In genomic region chr10:115665549-115665948, GRCh38 we compare ENCODE assay signal across 21 cellular contexts.
"Had no signal": no experiment of that assay in that cellular context is flagged by ENCODE, and none has a peak within 500 bp of the region (broad histone marks: within the 10 kb centered on the region; RNA-seq: fewer than 3 reads in every experiment).

No MANE protein-coding gene starts in this region.

- H3K36me3 ChIP-seq: esophagus squamous epithelium, prostate gland, upper lobe of left lung had no signal

- ATAC-seq: activated CD8-positive, alpha-beta T cell treated with anti-CD3 and anti-CD28 coated beads for 36 hours; activated naive CD8-positive, alpha-beta T cell treated with anti-CD3 and anti-CD28 coated beads, Interleukin-2, amount 50 U/mL, for 24 hours; left ventricle myocardium superior; right cardiac atrium; stimulated activated memory B cell treated with anti-CD40 and anti-IgM and Interleukin-4, amounts not matched to agents 10 μg/mL and 1 μg/mL and 100 μg/mL, for 72 hours; WTC11 had no signal

- DNase-seq: activated CD4-positive, alpha-beta T cell treated with anti-CD3 and anti-CD28 coated beads for 4 hours; activated CD8-positive, alpha-beta T cell treated with anti-CD3 and anti-CD28 coated beads for 36 hours; activated naive CD4-positive, alpha-beta T cell treated with anti-CD3 and anti-CD28 coated beads, Interleukin-2, amount 10 ng/mL, durations not matched to agents 7 days and 5 days; activated naive CD8-positive, alpha-beta T cell treated with anti-CD3 and anti-CD28 coated beads, Interleukin-2, amount 50 U/mL, for 24 hours; activated T-cell treated with anti-CD3 and anti-CD28 coated beads, Interleukin-2, amount 50 U/mL, for 24 hours; aorta; cerebellar nuclear complex; effector CD8-positive, alpha-beta T cell; esophagus squamous epithelium; foreskin melanocyte; left ventricle myocardium superior; right cardiac atrium; stimulated activated CD4-positive, alpha-beta T cell treated with anti-CD3 and anti-CD28 coated beads, Interleukin-4, amount 100 ng/mL, for 4 hours; testis; upper lobe of left lung had no signal

- H3K4me3 Mint-ChIP-seq: activated CD8-positive, alpha-beta T cell treated with anti-CD3 and anti-CD28 coated beads for 36 hours; activated naive CD4-positive, alpha-beta T cell treated with anti-CD3 and anti-CD28 coated beads, Interleukin-2, amount 10 ng/mL, durations not matched to agents 7 days and 5 days; activated naive CD8-positive, alpha-beta T cell treated with anti-CD3 and anti-CD28 coated beads, Interleukin-2, amount 50 U/mL, for 24 hours; activated T-cell treated with anti-CD3 and anti-CD28 coated beads, Interleukin-2, amount 50 U/mL, for 24 hours; stimulated activated memory B cell treated with anti-CD40 and anti-IgM and Interleukin-4, amounts not matched to agents 10 μg/mL and 1 μg/mL and 100 μg/mL, for 72 hours; WTC11 had no signal

- H3K4me2 ChIP-seq: smooth muscle cell had no signal

- H3K27me3 Mint-ChIP-seq: activated CD8-positive, alpha-beta T cell treated with anti-CD3 and anti-CD28 coated beads for 36 hours; activated naive CD4-positive, alpha-beta T cell treated with anti-CD3 and anti-CD28 coated beads, Interleukin-2, amount 10 ng/mL, durations not matched to agents 7 days and 5 days; activated naive CD8-positive, alpha-beta T cell treated with anti-CD3 and anti-CD28 coated beads, Interleukin-2, amount 50 U/mL, for 24 hours; activated T-cell treated with anti-CD3 and anti-CD28 coated beads, Interleukin-2, amount 50 U/mL, for 24 hours; stimulated activated memory B cell treated with anti-CD40 and anti-IgM and Interleukin-4, amounts not matched to agents 10 μg/mL and 1 μg/mL and 100 μg/mL, for 72 hours had no signal

- H3K27ac Mint-ChIP-seq: activated CD8-positive, alpha-beta T cell treated with anti-CD3 and anti-CD28 coated beads for 36 hours; activated naive CD4-positive, alpha-beta T cell treated with anti-CD3 and anti-CD28 coated beads, Interleukin-2, amount 10 ng/mL, durations not matched to agents 7 days and 5 days; activated naive CD8-positive, alpha-beta T cell treated with anti-CD3 and anti-CD28 coated beads, Interleukin-2, amount 50 U/mL, for 24 hours; activated T-cell treated with anti-CD3 and anti-CD28 coated beads, Interleukin-2, amount 50 U/mL, for 24 hours; activated T-helper 2 cell treated with anti-CD3 and anti-CD28 coated beads, Interferon-gamma antibody, Interleukin-2, Interleukin-4, amounts not matched to agents 10 μg/mL and 5 μg/mL and 100 μg/mL, durations not matched to agents 14 hours and 24 hours and 36 hours; stimulated activated memory B cell treated with anti-CD40 and anti-IgM and Interleukin-4, amounts not matched to agents 10 μg/mL and 1 μg/mL and 100 μg/mL, for 72 hours; WTC11 had no signal

- H3K36me3 Mint-ChIP-seq: activated naive CD4-positive, alpha-beta T cell treated with anti-CD3 and anti-CD28 coated beads, Interleukin-2, amount 10 ng/mL, durations not matched to agents 7 days and 5 days; stimulated activated memory B cell treated with anti-CD40 and anti-IgM and Interleukin-4, amounts not matched to agents 10 μg/mL and 1 μg/mL and 100 μg/mL, for 72 hours; WTC11 had no signal

- H3K4me3 ChIP-seq: esophagus squamous epithelium, prostate gland, smooth muscle cell, testis, upper lobe of left lung had no signal

- FAIRE-seq: endothelial cell of umbilical vein had no signal

- H3K4me1 Mint-ChIP-seq: activated naive CD4-positive, alpha-beta T cell treated with anti-CD3 and anti-CD28 coated beads, Interleukin-2, amount 10 ng/mL, durations not matched to agents 7 days and 5 days; activated naive CD8-positive, alpha-beta T cell treated with anti-CD3 and anti-CD28 coated beads, Interleukin-2, amount 50 U/mL, for 24 hours; stimulated activated memory B cell treated with anti-CD40 and anti-IgM and Interleukin-4, amounts not matched to agents 10 μg/mL and 1 μg/mL and 100 μg/mL, for 72 hours; WTC11 had no signal

- H3K27me3 ChIP-seq: esophagus squamous epithelium, testis, upper lobe of left lung had no signal

- H3K4me1 ChIP-seq: esophagus squamous epithelium, prostate gland, testis, upper lobe of left lung had no signal

- H3K9me3 ChIP-seq: esophagus squamous epithelium, prostate gland, testis, upper lobe of left lung had no signal

- H3K27ac ChIP-seq: esophagus squamous epithelium, prostate gland, testis, upper lobe of left lung had no signal

- H3K9me3 Mint-ChIP-seq: activated CD8-positive, alpha-beta T cell treated with anti-CD3 and anti-CD28 coated beads for 36 hours; activated naive CD8-positive, alpha-beta T cell treated with anti-CD3 and anti-CD28 coated beads, Interleukin-2, amount 50 U/mL, for 24 hours; activated T-cell treated with anti-CD3 and anti-CD28 coated beads, Interleukin-2, amount 50 U/mL, for 24 hours; activated T-helper 2 cell treated with anti-CD3 and anti-CD28 coated beads, Interferon-gamma antibody, Interleukin-2, Interleukin-4, amounts not matched to agents 10 μg/mL and 5 μg/mL and 100 μg/mL, durations not matched to agents 14 hours and 24 hours and 36 hours; WTC11 had no signal
